ENCODE assay signal across 25 cellular contexts in genomic region chr3:130816873-130817445, GRCh38.
"Had no signal": no experiment of that assay in that cellular context is flagged by ENCODE, and none has a peak within 500 bp of the region (broad histone marks: within the 10 kb centered on the region; RNA-seq: fewer than 3 reads in every experiment).

No MANE protein-coding gene starts in this region.

- H3K4me3 ChIP-seq: breast epithelium, heart left ventricle, left lung, lower lobe of right lung, right atrium auricular region, thoracic aorta, uterus had no signal

- DNase-seq: activated CD4-positive, alpha-beta memory T cell treated with anti-CD3 and anti-CD28 coated beads, Interleukin-2, amount 10 ng/mL, durations not matched to agents 7 days and 5 days; activated CD4-positive, alpha-beta T cell treated with anti-CD3 and anti-CD28 coated beads for 1 hour; activated CD4-positive, alpha-beta T cell treated with anti-CD3 and anti-CD28 coated beads, Interleukin-2, amount 10 ng/mL, durations not matched to agents 7 days and 5 days; activated CD8-positive, alpha-beta memory T cell treated with anti-CD3 and anti-CD28 coated beads, Interleukin-2, amount 50 U/mL, for 48 hours; activated gamma-delta T cell treated with Interleukin-2 at 50 U/mL for 16 hours; activated T-cell treated with anti-CD3 and anti-CD28 coated beads, Interleukin-2, amount 50 U/mL, for 4 hours; central memory CD4-positive, alpha-beta T cell; foreskin fibroblast; heart left ventricle; left lung; lower lobe of right lung; mesenchymal stem cell; natural killer cell; stimulated activated CD4-positive, alpha-beta T cell treated with anti-CD3 and anti-CD28 coated beads, Interleukin-15, amount 100 ng/mL, for 24 hours; stimulated activated CD4-positive, alpha-beta T cell treated with anti-CD3 and anti-CD28 coated beads, Interleukin-2, amount 100 ng/mL, for 24 hours; stimulated activated naive CD4-positive, alpha-beta T cell; T-helper 2 cell; uterus had no signal

- H3K4me1 Mint-ChIP-seq: activated CD4-positive, alpha-beta memory T cell treated with anti-CD3 and anti-CD28 coated beads, Interleukin-2, amount 10 ng/mL, durations not matched to agents 7 days and 5 days; activated CD4-positive, alpha-beta T cell treated with anti-CD3 and anti-CD28 coated beads, Interleukin-2, amount 10 ng/mL, durations not matched to agents 7 days and 5 days; activated naive CD4-positive, alpha-beta T cell treated with anti-CD3 and anti-CD28 coated beads, Interleukin-2, amount 50 U/mL, for 24 hours; natural killer cell had no signal

- H3K27ac Mint-ChIP-seq: activated CD4-positive, alpha-beta memory T cell treated with anti-CD3 and anti-CD28 coated beads, Interleukin-2, amount 10 ng/mL, durations not matched to agents 7 days and 5 days; activated CD4-positive, alpha-beta T cell treated with anti-CD3 and anti-CD28 coated beads, Interleukin-2, amount 10 ng/mL, durations not matched to agents 7 days and 5 days; activated naive CD4-positive, alpha-beta T cell treated with anti-CD3 and anti-CD28 coated beads, Interleukin-2, amount 50 U/mL, for 24 hours; activated T-helper 17 cell treated with anti-CD3 and anti-CD28 coated beads, Interleukin-2, amount 50 U/mL, for 72 hours; natural killer cell; WTC11 had no signal

- H3K4me3 Mint-ChIP-seq: activated CD4-positive, alpha-beta memory T cell treated with anti-CD3 and anti-CD28 coated beads, Interleukin-2, amount 10 ng/mL, durations not matched to agents 7 days and 5 days; activated CD4-positive, alpha-beta T cell treated with anti-CD3 and anti-CD28 coated beads, Interleukin-2, amount 10 ng/mL, durations not matched to agents 7 days and 5 days; activated naive CD4-positive, alpha-beta T cell treated with anti-CD3 and anti-CD28 coated beads, Interleukin-2, amount 50 U/mL, for 24 hours; activated T-cell treated with anti-CD3 and anti-CD28 coated beads, Interleukin-2, amount 50 U/mL, for 4 hours; activated T-helper 17 cell treated with anti-CD3 and anti-CD28 coated beads, Interleukin-2, amount 50 U/mL, for 72 hours; natural killer cell; WTC11 had no signal

- H3K9me3 Mint-ChIP-seq: activated CD4-positive, alpha-beta memory T cell treated with anti-CD3 and anti-CD28 coated beads, Interleukin-2, amount 10 ng/mL, durations not matched to agents 7 days and 5 days; activated CD4-positive, alpha-beta T cell treated with anti-CD3 and anti-CD28 coated beads, Interleukin-2, amount 10 ng/mL, durations not matched to agents 7 days and 5 days; activated naive CD4-positive, alpha-beta T cell treated with anti-CD3 and anti-CD28 coated beads, Interleukin-2, amount 50 U/mL, for 24 hours; activated T-cell treated with anti-CD3 and anti-CD28 coated beads, Interleukin-2, amount 50 U/mL, for 4 hours; activated T-helper 17 cell treated with anti-CD3 and anti-CD28 coated beads, Interleukin-2, amount 50 U/mL, for 72 hours; natural killer cell had no signal

- H3K9me3 ChIP-seq: heart left ventricle, left lung, lower lobe of right lung, right atrium auricular region, thoracic aorta, uterus had no signal

- H3K36me3 Mint-ChIP-seq: activated naive CD4-positive, alpha-beta T cell treated with anti-CD3 and anti-CD28 coated beads, Interleukin-2, amount 50 U/mL, for 24 hours; natural killer cell had no signal

- H3K4me1 ChIP-seq: breast epithelium, heart left ventricle, right atrium auricular region, uterus had no signal

- H3K27ac ChIP-seq: breast epithelium, heart left ventricle, left lung, lower lobe of right lung, right atrium auricular region, thoracic aorta, uterus had no signal

- H3K27me3 ChIP-seq: breast epithelium, heart left ventricle, left lung, right atrium auricular region, uterus had no signal

- ATAC-seq: activated T-cell treated with anti-CD3 and anti-CD28 coated beads, Interleukin-2, amount 50 U/mL, for 4 hours; activated T-helper 17 cell treated with anti-CD3 and anti-CD28 coated beads, Interleukin-2, amount 50 U/mL, for 72 hours; esophagus mucosa; heart left ventricle; left lung; lower lobe of right lung; natural killer cell had no signal

- H3K36me3 ChIP-seq: breast epithelium, heart left ventricle, left lung, lower lobe of right lung, right atrium auricular region, thoracic aorta, uterus had no signal
